Comparison of ENCODE assay signal across 8 cellular contexts in genomic region chr19:4007836-4008539, GRCh38. TPM values are rescaled to one million over a fixed set of nuclear protein-coding genes. Genes with fewer than 3 reads are reported as not detected.
DNase-seq lines count a peak whose midpoint lies in the region; ATAC-seq and TF ChIP-seq lines count a peak whose summit lies in the region.

No MANE protein-coding gene starts in this region.

- H3K4me1 Mint-ChIP-seq in activated T-cell treated with anti-CD3 and anti-CD28 coated beads, Interleukin-2, amount 50 U/mL, for 4 hours (ENCODE audit: low read depth): peaks cover 33% of the 10 kb centered on the region
- peaks cover 20% of the 10 kb centered on the region for H3K4me1 Mint-ChIP-seq in glutamatergic neuron (ENCODE audit: low read depth, unreplicated experiment)

- H3K27me3 Mint-ChIP-seq in activated T-cell treated with anti-CD3 and anti-CD28 coated beads, Interleukin-2, amount 50 U/mL, for 4 hours (ENCODE audit: low read depth): no peaks in the 10 kb centered on the region
- H3K27me3 Mint-ChIP-seq in glutamatergic neuron (ENCODE audit: unreplicated experiment): peaks cover 14% of the 10 kb centered on the region

- H3K4me3 ChIP-seq in HUES48 (ENCODE audit: low read depth, low read length) (peak overlapping the region; percentile 79), rectal smooth muscle tissue (ENCODE audit: low read length) (peak overlapping the region; percentile 97)

- peaks cover 5% of the 10 kb centered on the region for H3K36me3 Mint-ChIP-seq in activated T-cell treated with anti-CD3 and anti-CD28 coated beads, Interleukin-2, amount 50 U/mL, for 4 hours (ENCODE audit: insufficient read depth)
- H3K36me3 Mint-ChIP-seq in glutamatergic neuron (ENCODE audit: unreplicated experiment): no peaks in the 10 kb centered on the region

- H3K27ac Mint-ChIP-seq in glutamatergic neuron (ENCODE audit: unreplicated experiment): peak overlapping the region; percentile 97

- H3K9me3 ChIP-seq in HUES48 (ENCODE audit: control insufficient read depth, insufficient read depth, low read length): no peaks in the 10 kb centered on the region

- peak; percentile 16 to 17 for ATAC-seq in activated T-cell treated with anti-CD3 and anti-CD28 coated beads, Interleukin-2, amount 50 U/mL, for 4 hours

- peak overlapping the region; percentile 85 for H3K4me3 Mint-ChIP-seq in activated T-cell treated with anti-CD3 and anti-CD28 coated beads, Interleukin-2, amount 50 U/mL, for 4 hours
- H3K4me3 Mint-ChIP-seq in glutamatergic neuron (ENCODE audit: unreplicated experiment): peak overlapping the region; percentile 98

- peak; percentile 74 for DNase-seq in activated effector memory CD4-positive, alpha-beta T cell treated with anti-CD3 and anti-CD28 coated beads, Interleukin-2, amount 50 U/mL, for 16 hours
- DNase-seq in activated effector memory CD4-positive, alpha-beta T cell treated with Interleukin-2 at 50 U/mL for 16 hours: no peak
- DNase-seq in activated T-cell treated with anti-CD3 and anti-CD28 coated beads, Interleukin-2, amount 50 U/mL, for 4 hours: no peak
- DNase-seq in glutamatergic neuron (peak; percentile 71), mucosa of gallbladder (ENCODE audit: low spot score) (no peak)
- DNase-seq in central memory CD4-positive, alpha-beta T cell: no peak

- peak overlapping the region; percentile 61 for H3K27ac ChIP-seq in HUES48 (ENCODE audit: low read depth, low read length)
- peak overlapping the region; percentile 83 for H3K27ac ChIP-seq in rectal smooth muscle tissue (ENCODE audit: low read depth, low read length)

- H3K9ac ChIP-seq in HUES48 (ENCODE audit: low read depth, low read length) (peak overlapping the region; percentile 10; the same call in 1 of the 2 replicates), rectal smooth muscle tissue (ENCODE audit: low read length) (peak overlapping the region; percentile 77)

- no peak for TF ChIP-seq CTCF in glutamatergic neuron (IDR thresholded peaks at IDR 0.05; ENCODE audit: partially characterized antibody, unreplicated experiment)

- H3K36me3 ChIP-seq in HUES48 (ENCODE audit: control insufficient read depth, insufficient read depth, low read length) (peaks cover 19% of the 10 kb centered on the region), rectal smooth muscle tissue (ENCODE audit: control insufficient read depth, insufficient read depth, low read length) (peaks cover 4% of the 10 kb centered on the region)

- H3K27me3 ChIP-seq in HUES48 (ENCODE audit: control insufficient read depth, insufficient read depth, low read length) (no peaks in the 10 kb centered on the region), rectal smooth muscle tissue (ENCODE audit: control insufficient read depth, insufficient read depth, low read length) (no peaks in the 10 kb centered on the region)

- no peaks in the 10 kb centered on the region for H3K9me3 Mint-ChIP-seq in activated T-cell treated with anti-CD3 and anti-CD28 coated beads, Interleukin-2, amount 50 U/mL, for 4 hours
- peaks cover 9% of the 10 kb centered on the region for H3K9me3 Mint-ChIP-seq in glutamatergic neuron (ENCODE audit: unreplicated experiment)

- H3K4me1 ChIP-seq in HUES48 (ENCODE audit: control insufficient read depth, insufficient read depth, low read length): 0 out of 2 replicates have a peak, but pooled peaks cover 6% of the 10 kb centered on the region
- H3K4me1 ChIP-seq in rectal smooth muscle tissue (ENCODE audit: control insufficient read depth, insufficient read depth, low read length): peaks cover 35% of the 10 kb centered on the region

RNA-seq across cellular contexts. Expression of gene PIAS4, which starts 0.5 kb away (rescaled TPM):
- total RNA-seq in activated T-cell treated with anti-CD3 and anti-CD28 coated beads, Interleukin-2, amount 50 U/mL, for 4 hours: 10 to 100 TPM; 33.9 to 37.0 (median 35.3) TPM
- 95.8 TPM for total RNA-seq in glutamatergic neuron (ENCODE audit: unreplicated experiment)
- 31.9 TPM for total RNA-seq in mucosa of gallbladder

RNA-seq across cellular contexts. Expression of gene EEF2, which starts 22.7 kb away (rescaled TPM):
- total RNA-seq in activated T-cell treated with anti-CD3 and anti-CD28 coated beads, Interleukin-2, amount 50 U/mL, for 4 hours: 1,000 to 10,000 TPM; 3,493 to 4,080 (median 3,609) TPM
- total RNA-seq in glutamatergic neuron (ENCODE audit: unreplicated experiment) (2,255 TPM), mucosa of gallbladder (2,245 TPM)

RNA-seq across cellular contexts. Expression of gene DAPK3, which starts 37.1 kb away (rescaled TPM):
- total RNA-seq in activated T-cell treated with anti-CD3 and anti-CD28 coated beads, Interleukin-2, amount 50 U/mL, for 4 hours: 10 to 100 TPM; 41.6 to 44.3 (median 42.6) TPM
- total RNA-seq in glutamatergic neuron (ENCODE audit: unreplicated experiment) (221 TPM), mucosa of gallbladder (113 TPM)

RNA-seq across cellular contexts. Expression of gene ZBTB7A, which starts 58.7 kb away (rescaled TPM):
- total RNA-seq in activated T-cell treated with anti-CD3 and anti-CD28 coated beads, Interleukin-2, amount 50 U/mL, for 4 hours: 10 to 100 TPM; 46.6 to 49.6 (median 47.4) TPM
- total RNA-seq in glutamatergic neuron (ENCODE audit: unreplicated experiment): 21.8 TPM
- 82.6 TPM for total RNA-seq in mucosa of gallbladder

Comparison
In these comparisons a context has a peak if more than half of its experiments do, and no peak if none do; other contexts are left out.
1. DNase-seq: peak in activated effector memory CD4-positive, alpha-beta T cell treated with anti-CD3 and anti-CD28 coated beads, Interleukin-2, amount 50 U/mL, for 16 hours (single experiment) and glutamatergic neuron (single experiment); none in activated effector memory CD4-positive, alpha-beta T cell treated with Interleukin-2 at 50 U/mL for 16 hours (single experiment), activated T-cell treated with anti-CD3 and anti-CD28 coated beads, Interleukin-2, amount 50 U/mL, for 4 hours (single experiment), mucosa of gallbladder (single experiment) and central memory CD4-positive, alpha-beta T cell (single experiment).